ENCODE assay signal across 22 cellular contexts in the genomic region with DNA sequence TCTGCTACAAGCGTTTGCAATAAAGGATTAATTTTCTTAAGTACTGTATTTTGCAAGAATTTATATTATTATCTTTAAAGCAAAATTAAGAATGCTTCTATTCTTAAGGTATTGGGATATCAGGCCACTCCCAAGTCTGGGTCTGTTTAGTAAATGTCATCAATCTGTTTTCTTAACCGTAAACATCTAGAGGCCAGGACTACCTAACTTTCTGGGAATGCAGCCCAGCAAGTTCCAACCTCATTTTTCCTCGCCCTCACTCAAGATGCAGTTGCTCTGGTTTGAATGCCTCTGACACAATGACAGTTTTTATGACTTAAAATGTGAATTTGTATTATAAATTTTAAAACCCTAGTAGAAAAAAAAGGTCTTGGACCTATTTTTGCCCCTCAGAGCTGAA.
DNase-seq lines count a peak whose midpoint lies in the region; ATAC-seq and TF ChIP-seq lines count a peak whose summit lies in the region.
"Had no signal": no experiment of that assay in that cellular context is flagged by ENCODE, and none has a peak within 500 bp of the region (broad histone marks: within the 10 kb centered on the region; RNA-seq: fewer than 3 reads in every experiment).

No MANE protein-coding gene starts in this region.

- no peaks in the 10 kb centered on the region for H3F3A ChIP-seq in PC-3 (ENCODE audit: low read length, unreplicated experiment)

- no peak overlapping the region for H3K4me2 ChIP-seq in PC-3 (ENCODE audit: low read length)

- POLR2A ChIA-PET in PC-3 (lab: Charles Lee; ENCODE audit: unreplicated experiment): no interaction called here

- peaks cover 15% of the 10 kb centered on the region for H3K9me3 Mint-ChIP-seq in type B pancreatic cell

- H3K36me3 ChIP-seq in PC-3 (ENCODE audit: low read depth, low read length) (no peaks in the 10 kb centered on the region), left ventricle myocardium inferior (no peaks in the 10 kb centered on the region)
- H3K36me3 ChIP-seq: SJSA1 had no signal

- H3K79me2 ChIP-seq in PC-3 (ENCODE audit: low read length): no peaks in the 10 kb centered on the region

- H3K4me1 ChIP-seq in PC-3 (ENCODE audit: insufficient read depth, low read length) (0 out of 2 replicates have a peak, but pooled peaks cover 6% of the 10 kb centered on the region), left ventricle myocardium inferior (no peaks in the 10 kb centered on the region)
- H3K4me1 ChIP-seq: SJSA1 had no signal

- H3K27ac ChIP-seq in PC-3 (ENCODE audit: low read length): no peak overlapping the region
- peak overlapping the region; percentile 6 for H3K27ac ChIP-seq in epithelial cell of prostate
- no peak overlapping the region for H3K27ac ChIP-seq in left ventricle myocardium inferior (replicated peaks)
- H3K27ac ChIP-seq: C4-2B, SJSA1 had no signal

- no peak overlapping the region for H3K9ac ChIP-seq in PC-3 (ENCODE audit: low read length)

- H3K4me3 Mint-ChIP-seq in type B pancreatic cell: no peak overlapping the region
- H3K4me3 Mint-ChIP-seq: CD8-positive, alpha-beta memory T cell had no signal

- H3K4me3 ChIP-seq in PC-3 (ENCODE audit: low read length): no peak overlapping the region
- H3K4me3 ChIP-seq in left ventricle myocardium inferior: no peak overlapping the region
- H3K4me3 ChIP-seq: SJSA1 had no signal

- no peak for TF ChIP-seq CTCF in PC-3 (conservative IDR thresholded peaks at IDR 0.05; ENCODE audit: low read depth, low read length)
- TF ChIP-seq CTCF in type B pancreatic cell (conservative IDR thresholded peaks at IDR 0.05): no peak
- TF ChIP-seq CTCF in left ventricle myocardium inferior (IDR thresholded peaks at IDR 0.05; ENCODE audit: borderline replicate concordance): no peak

- no peak overlapping the region for H2AFZ ChIP-seq in PC-3 (ENCODE audit: low read length)

- no peaks in the 10 kb centered on the region for H3K27me3 ChIP-seq in PC-3 (ENCODE audit: low read length)
- no peaks in the 10 kb centered on the region for H3K27me3 ChIP-seq in left ventricle myocardium inferior (ENCODE audit: low read depth)
- H3K27me3 ChIP-seq: SJSA1 had no signal

- no peaks in the 10 kb centered on the region for H3K9me3 ChIP-seq in PC-3 (ENCODE audit: low read length)
- H3K9me3 ChIP-seq in left ventricle myocardium inferior (replicated peaks): no peaks in the 10 kb centered on the region
- H3K9me3 ChIP-seq: SJSA1 had no signal

- peak; percentile 67 for DNase-seq in PC-3
- DNase-seq in epithelial cell of prostate (ENCODE audit: low read depth, low spot score): peak; percentile 40
- DNase-seq in islet precursor cell: peak; percentile 67
- DNase-seq in type B pancreatic cell (ENCODE audit: extremely low spot score, unreplicated experiment): no peak
- no peak for DNase-seq in T-helper 1 cell
- DNase-seq in left ventricle myocardium inferior: no peak
- no peak for DNase-seq in NCI-H1417 (lab: John Stamatoyannopoulos, UW)
- DNase-seq: CD8-positive, alpha-beta memory T cell; DMS79 treated with DMSO at 0.1 percent for 48 hours; Karpas-422; NCI-H1092; NCI-H1436 treated with DMSO at 0.1 percent for 48 hours; NCI-H187 treated with DMSO at 0.1 percent for 48 hours; NCI-H446; NCI-H526; NCI-H82; NK-92 treated with Interleukin-12 subunit alpha and Interleukin-12 subunit beta, amount 100 ng/mL, for 24 hours; Right ventricle myocardium superior; RPMI8226 had no signal

- no peaks in the 10 kb centered on the region for H4K20me1 ChIP-seq in PC-3 (ENCODE audit: low read length)

- no peak for ATAC-seq in PC-3
- ATAC-seq: HCT116 had no signal

- no peaks in the 10 kb centered on the region for H3K9me2 ChIP-seq in PC-3 (replicated peaks; ENCODE audit: low read length)

- intact Hi-C loops in PC-3 (cut with micrococcal nuclease) (no loop called here), left ventricle myocardium inferior (cut with micrococcal nuclease) (no loop called here)

- H3K4me1 Mint-ChIP-seq in type B pancreatic cell (ENCODE audit: unreplicated experiment): peaks cover 7% of the 10 kb centered on the region
- H3K4me1 Mint-ChIP-seq: CD8-positive, alpha-beta memory T cell had no signal

- H3K27ac Mint-ChIP-seq in type B pancreatic cell: peak overlapping the region; percentile 92
- H3K27ac Mint-ChIP-seq: CD8-positive, alpha-beta memory T cell had no signal

- BruUV-seq in PC-3 (replicated peaks; lab: Mats Ljungman, UMichigan): no TSS peak

- no peaks in the 10 kb centered on the region for H3K27me3 Mint-ChIP-seq in type B pancreatic cell
- H3K27me3 Mint-ChIP-seq: CD8-positive, alpha-beta memory T cell had no signal

- CTCF ChIA-PET in PC-3 (lab: Charles Lee): no interaction called here

- H3K36me3 Mint-ChIP-seq in type B pancreatic cell: no peaks in the 10 kb centered on the region
- H3K36me3 Mint-ChIP-seq: CD8-positive, alpha-beta memory T cell had no signal

Comparison
In these comparisons a context has a peak if more than half of its experiments do, and no peak if none do; other contexts are left out.
1. DNase-seq: peak in PC-3 (single experiment), epithelial cell of prostate (single experiment) and islet precursor cell (single experiment); none in type B pancreatic cell (single experiment), T-helper 1 cell (0 of 5), left ventricle myocardium inferior (single experiment) and NCI-H1417 (0 of 3).